2 cellular contexts compared by ENCODE assay signal in genomic region chr3:123692671-123693070, GRCh38.
TF ChIP-seq lines count a peak whose summit lies in the region.

No MANE protein-coding gene starts in this region.

TF ChIP-seq in IMR-90, 13 proteins besides CTCF, POLR2A, EP300 and RAD21:
- TF ChIP-seq RCOR1 (IDR thresholded peaks at IDR 0.05; ENCODE audit: insufficient replicate concordance, low read length), result no peak
- no peak for TF ChIP-seq RFX5 (IDR thresholded peaks at IDR 0.05; ENCODE audit: low read depth, low read length)
- TF ChIP-seq MXI1 (IDR thresholded peaks at IDR 0.05; ENCODE audit: borderline replicate concordance, low read depth, low read length), result no peak
- TF ChIP-seq BHLHE40 (IDR thresholded peaks at IDR 0.05; ENCODE audit: low read depth, low read length), result no peak
- TF ChIP-seq NFE2L2 (IDR thresholded peaks at IDR 0.05; ENCODE audit: low read depth, low read length), result no peak

TF ChIP-seq in endothelial cell of umbilical vein, 7 proteins besides CTCF, POLR2A, EP300 and RAD21:
- no peak for TF ChIP-seq EZH2 (IDR thresholded peaks at IDR 0.05; ENCODE audit: borderline replicate concordance, low read depth, low read length, severe bottlenecking)
- TF ChIP-seq FOS (IDR thresholded peaks at IDR 0.05; ENCODE audit: borderline replicate concordance, insufficient read depth, low read length), result no peak
- no peak for TF ChIP-seq GATA2 (IDR thresholded peaks at IDR 0.05; ENCODE audit: insufficient read depth, insufficient read length, low read depth, low read length)
- no peak for TF ChIP-seq JUN (IDR thresholded peaks at IDR 0.05; ENCODE audit: borderline replicate concordance, insufficient read depth, insufficient read length, low read depth)
- TF ChIP-seq POLR2AphosphoS5 (IDR thresholded peaks at IDR 0.05; ENCODE audit: insufficient read depth, low read depth, low read length), result no peak
- no peak for TF ChIP-seq MYC (IDR thresholded peaks at IDR 0.05; ENCODE audit: low read depth, low read length)
- no peak for TF ChIP-seq MAX (IDR thresholded peaks at IDR 0.05; ENCODE audit: insufficient read depth, insufficient read length)
